In genomic region chr7:37908221-37908788, GRCh38 we compare ENCODE assay signal across 25 cellular contexts. TPM values are rescaled to one million over a fixed set of nuclear protein-coding genes. Genes with fewer than 3 reads are reported as not detected.
DNase-seq lines count a peak whose midpoint lies in the region; ATAC-seq lines count a peak whose summit lies in the region.
"Had no signal": no experiment of that assay in that cellular context is flagged by ENCODE, and none has a peak within 500 bp of the region (broad histone marks: within the 10 kb centered on the region; RNA-seq: fewer than 3 reads in every experiment).

No MANE protein-coding gene starts in this region.

- peak; percentile 22 for DNase-seq in A172 (ENCODE audit: low spot score)
- DNase-seq in GOT3 (lab: John Stamatoyannopoulos, UW): peak; percentile 53
- peak; percentile 87 for DNase-seq in astrocyte of the hippocampus (ENCODE audit: low read depth, low spot score)
- peak; percentile 28 for DNase-seq in kidney tubule cell (ENCODE audit: low spot score)
- DNase-seq in NCI-H2196 treated with DMSO at 0.1 percent for 48 hours (lab: John Stamatoyannopoulos, UW; ENCODE audit: unreplicated experiment): no peak
- no peak for DNase-seq in GF-D8 (lab: John Stamatoyannopoulos, UW)
- DNase-seq in activated CD4-positive, alpha-beta T cell treated with anti-CD3 and anti-CD28 coated beads for 4 hours: no peak
- DNase-seq: 8988T; activated CD4-positive, alpha-beta T cell treated with anti-CD3 and anti-CD28 coated beads for 48 hours; activated CD8-positive, alpha-beta memory T cell treated with anti-CD3 and anti-CD28 coated beads, Interleukin-2, amount 50 U/mL, for 4 hours; activated gamma-delta T cell treated with Interleukin-2 at 50 U/mL for 16 hours; CD8-positive, alpha-beta memory T cell; hippocampal formation; left cardiac atrium; NCI-H187; NCI-H526 treated with DMSO at 0.1 percent for 48 hours; OCI-M1; ovary; SJCRH30; small intestine; thyroid gland had no signal

- no peak for ATAC-seq in HG03196 (IDR thresholded peaks at IDR 0.05; ENCODE audit: unreplicated experiment)
- ATAC-seq: esophagus mucosa had no signal

RNA-seq across cellular contexts. Expression of gene SFRP4, which starts 8.3 kb away (rescaled TPM):
- 0.84 TPM in 1 of 2 replicates, not detected in the other for total RNA-seq in A172 (2014; rRNA removed; shearing (Covaris generic))
- total RNA-seq: CD8-positive, alpha-beta memory T cell; esophagus mucosa; H1 had no signal

RNA-seq across cellular contexts. Expression of gene EPDR1, which starts 12.1 kb away (rescaled TPM):
- total RNA-seq in A172 (2014; rRNA removed; shearing (Covaris generic)): 51.9 and 64.0 TPM in 2 replicates

RNA-seq across cellular contexts. Expression of gene NME8, which starts 59.9 kb away (rescaled TPM):
- not detected in 2 replicates for total RNA-seq in A172 (2014; rRNA removed; shearing (Covaris generic))
- total RNA-seq: CD8-positive, alpha-beta memory T cell; esophagus mucosa; HT1080; left cardiac atrium; ovary; SJCRH30 had no signal

Comparison
In these comparisons a context has a peak if more than half of its experiments do, and no peak if none do; other contexts are left out.
1. DNase-seq: peak in A172 (single experiment), GOT3 (single experiment), astrocyte of the hippocampus (single experiment) and kidney tubule cell (single experiment); none in NCI-H2196 treated with DMSO at 0.1 percent for 48 hours (single experiment), GF-D8 (single experiment) and activated CD4-positive, alpha-beta T cell treated with anti-CD3 and anti-CD28 coated beads for 4 hours (0 of 2).